9 cellular contexts compared by ENCODE assay signal in genomic region chr14:58663494-58664111, GRCh38. TPM values are rescaled to one million over a fixed set of nuclear protein-coding genes. Genes with fewer than 3 reads are reported as not detected.
DNase-seq lines count a peak whose midpoint lies in the region; ATAC-seq and TF ChIP-seq lines count a peak whose summit lies in the region.
"Had no signal": no experiment of that assay in that cellular context is flagged by ENCODE, and none has a peak within 500 bp of the region (broad histone marks: within the 10 kb centered on the region; RNA-seq: fewer than 3 reads in every experiment).

No MANE protein-coding gene starts in this region.

- no peak overlapping the region for H2BK120ac ChIP-seq in neuronal stem cell (ENCODE audit: low read depth, low read length)

- H2AK5ac ChIP-seq in neuronal stem cell (ENCODE audit: low read depth, low read length), result no peak overlapping the region

- no peak overlapping the region for H4K91ac ChIP-seq in neuronal stem cell (ENCODE audit: low read depth, low read length, poor library complexity)

- no peak overlapping the region for H3K23ac ChIP-seq in neuronal stem cell (ENCODE audit: low read depth, low read length, poor library complexity)

- 0% methylated on average over 2 of the region's 2 CpGs for WGBS in mammary epithelial cell (ENCODE audit: low coverage, missing lambda C conversion rate)
- no CpG with 5 or more reads among the region's 2 CpGs for WGBS in neuronal stem cell (ENCODE audit: extremely low coverage in 2 of 2, insufficient read length in 2 of 2, insufficient replicate concordance in 1 of 2), 2 donors

- H3K27me3 ChIP-seq in mammary epithelial cell (ENCODE audit: insufficient read depth, low read length) (no peaks in the 10 kb centered on the region), neuronal stem cell (ENCODE audit: control insufficient read depth in 3 of 3, insufficient read depth in 3 of 3, low read depth in 1 of 3, low read length in 3 of 3) (no peaks in the 10 kb centered on the region)

- ATAC-seq in HG03354 (IDR thresholded peaks at IDR 0.05; ENCODE audit: poor library complexity, severe bottlenecking, unreplicated experiment) (no peak), omental fat pad (ENCODE audit: low FRiP score) (no peak)

- H3K4ac ChIP-seq in neuronal stem cell (ENCODE audit: low read length), result no peak overlapping the region

- no peaks in the 10 kb centered on the region for H4K20me1 ChIP-seq in mammary epithelial cell (ENCODE audit: insufficient read depth, low read length)

- dilution Hi-C loops in mammary epithelial cell (cut with HindIII; ENCODE audit: low sequenced_read_pairs), result no loop called here

- no peak overlapping the region for H3K9ac ChIP-seq in mammary epithelial cell (ENCODE audit: insufficient read depth, low read length)
- no peak overlapping the region for H3K9ac ChIP-seq in neuronal stem cell (ENCODE audit: low read depth, low read length, poor library complexity)

- H3K79me1 ChIP-seq in neuronal stem cell (ENCODE audit: low read depth, low read length), result no peaks in the 10 kb centered on the region

- peak; percentile 90 for DNase-seq in ELF-1 (ENCODE audit: low read depth, low spot score)
- DNase-seq in NCI-H2081 treated with DMSO at 0.1 percent for 48 hours (lab: John Stamatoyannopoulos, UW), result peak; percentile 45
- peak; percentile 61 for DNase-seq in mammary epithelial cell
- no peak for DNase-seq in neuronal stem cell (ENCODE audit: low spot score)
- DNase-seq in NOMO-1 (lab: John Stamatoyannopoulos, UW; ENCODE audit: unreplicated experiment in 2 of 2), result no peak
- no peak for DNase-seq in hippocampal formation (lab: John Stamatoyannopoulos, UW)
- no peak for DNase-seq in omental fat pad (ENCODE audit: low spot score)
- DNase-seq: activated effector memory CD4-positive, alpha-beta T cell treated with anti-CD3 and anti-CD28 coated beads, Interleukin-2, amount 50 U/mL, for 16 hours had no signal

- H2AFZ ChIP-seq in mammary epithelial cell (ENCODE audit: low read depth, low read length) (peak overlapping the region; percentile 38), neuronal stem cell (ENCODE audit: low read length) (peak overlapping the region; percentile 2)

- H3K9me3 ChIP-seq in mammary epithelial cell (replicated peaks; ENCODE audit: insufficient read depth, low read length) (no peaks in the 10 kb centered on the region), neuronal stem cell (replicated peaks in 1 of 2; ENCODE audit: control insufficient read depth in 2 of 2, insufficient read depth in 1 of 2, low read depth in 1 of 2, low read length in 2 of 2) (no peaks in the 10 kb centered on the region)

- H3K4me2 ChIP-seq in mammary epithelial cell (ENCODE audit: insufficient read depth, low read depth, low read length) (peak overlapping the region; percentile 63), neuronal stem cell (ENCODE audit: insufficient read depth, low read length, poor library complexity, severe bottlenecking) (no peak overlapping the region)

- H3K4me3 ChIP-seq in mammary epithelial cell (replicated peaks in 1 of 3; ENCODE audit: insufficient read depth in 1 of 3, low read depth in 2 of 3, low read length in 3 of 3) (no peak overlapping the region), neuronal stem cell (ENCODE audit: low read length in 2 of 2) (no peak overlapping the region)

- no peak overlapping the region for H2BK15ac ChIP-seq in neuronal stem cell (ENCODE audit: low read length)

- H2BK12ac ChIP-seq in neuronal stem cell (ENCODE audit: low read length), result no peak overlapping the region

- H3K4me1 ChIP-seq in mammary epithelial cell (ENCODE audit: insufficient read depth, low read length) (peaks cover 11% of the 10 kb centered on the region), neuronal stem cell (ENCODE audit: control insufficient read depth in 2 of 2, insufficient read depth in 1 of 2, low read depth in 1 of 2, low read length in 2 of 2) (peaks cover 5 to 12% of the 10 kb centered on the region in 2 donors)

- H3K79me2 ChIP-seq in mammary epithelial cell (ENCODE audit: insufficient read depth, low read length), result no peaks in the 10 kb centered on the region

- H3K14ac ChIP-seq in neuronal stem cell (ENCODE audit: low read length), result no peak overlapping the region

- CTCF ChIA-PET in mammary epithelial cell (lab: Charles Lee; ENCODE audit: low non-redundant PET), result no interaction called here

- no peak overlapping the region for H2BK5ac ChIP-seq in neuronal stem cell (ENCODE audit: low read length)

- TF ChIP-seq CTCF in mammary epithelial cell (conservative IDR thresholded peaks at IDR 0.05 in 1 of 2, IDR thresholded peaks at IDR 0.05 in 1 of 2; ENCODE audit: extremely low read depth in 1 of 2, insufficient read depth in 1 of 2, low read depth in 1 of 2, low read length in 2 of 2) (no peak), omental fat pad (IDR thresholded peaks at IDR 0.05) (no peak)

- BruUV-seq in mammary epithelial cell (replicated peaks; lab: Mats Ljungman, UMichigan), result no TSS peak

- H3K18ac ChIP-seq in neuronal stem cell (ENCODE audit: low read length), result no peak overlapping the region

- H4K8ac ChIP-seq in neuronal stem cell (ENCODE audit: low read depth, low read length), result no peak overlapping the region

- intact Hi-C loops in mammary epithelial cell (cut with micrococcal nuclease), result no loop called here

- in situ Hi-C loops in mammary epithelial cell (cut with MboI; ENCODE audit: low sequenced_read_pairs in 2 of 2), result no loop called here

- no peaks in the 10 kb centered on the region for H3K36me3 ChIP-seq in mammary epithelial cell (ENCODE audit: insufficient read depth, low read length)
- no peaks in the 10 kb centered on the region for H3K36me3 ChIP-seq in neuronal stem cell (replicated peaks in 1 of 2; ENCODE audit: control insufficient read depth in 2 of 2, insufficient read depth in 2 of 2, low read length in 2 of 2)

- H3K27ac ChIP-seq in mammary epithelial cell (ENCODE audit: insufficient read depth, low read depth, low read length), result no peak overlapping the region
- H3K27ac ChIP-seq in neuronal stem cell (replicated peaks; ENCODE audit: low read length), result no peak overlapping the region

RNA-seq across cellular contexts. Expression of gene DACT1, which starts 25.8 kb away (rescaled TPM):
- total RNA-seq in mammary epithelial cell (1 to 10 TPM in 1 of 2 donors, under 1 TPM in 1; 0.28 to 3.3 TPM), omental fat pad (1 to 10 TPM; 2.7 to 9.7 (median 4.3) TPM)
- 0.08 TPM for polyA plus RNA-seq in mammary epithelial cell
- polyA minus RNA-seq in mammary epithelial cell, result not detected
- 2.6 TPM for polyA plus RNA-seq in neuronal stem cell (2013, experiment 1 of 2)
- polyA plus RNA-seq in neuronal stem cell (2013, experiment 2 of 2), result 2.4 TPM

Comparison
In these comparisons a context has a peak if more than half of its experiments do, and no peak if none do; other contexts are left out.
1. DNase-seq: peak in ELF-1 (single experiment), NCI-H2081 treated with DMSO at 0.1 percent for 48 hours (single experiment) and mammary epithelial cell (single experiment); none in neuronal stem cell (single experiment), NOMO-1 (0 of 2), hippocampal formation (0 of 2) and omental fat pad (single experiment).